In the genomic region with DNA sequence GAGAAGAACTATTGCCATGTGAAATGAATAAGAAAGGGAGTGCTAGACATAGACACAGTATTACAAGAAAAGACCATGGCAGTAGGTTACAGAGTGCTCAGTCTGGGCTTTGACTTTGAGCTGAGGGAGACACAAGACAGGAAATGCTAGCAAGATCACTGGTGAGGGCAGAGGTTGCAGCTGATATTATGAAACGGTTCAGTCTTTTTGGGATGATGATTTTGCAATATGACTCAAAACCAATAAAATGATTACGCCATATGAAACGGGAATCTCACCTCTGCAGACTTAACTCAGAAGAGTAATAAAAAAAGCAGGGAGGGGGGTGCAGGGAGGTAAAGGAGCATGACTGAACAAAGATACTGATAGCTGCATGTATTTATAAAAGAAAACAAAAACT, we compare ENCODE assay signal across 1 cellular context.
TF ChIP-seq lines count a peak whose summit lies in the region.

No MANE protein-coding gene starts in this region.

TF ChIP-seq in GM23338, 12 proteins besides CTCF, POLR2A, EP300 and RAD21 (continued from another document):
- TF ChIP-seq, protein P1, sequence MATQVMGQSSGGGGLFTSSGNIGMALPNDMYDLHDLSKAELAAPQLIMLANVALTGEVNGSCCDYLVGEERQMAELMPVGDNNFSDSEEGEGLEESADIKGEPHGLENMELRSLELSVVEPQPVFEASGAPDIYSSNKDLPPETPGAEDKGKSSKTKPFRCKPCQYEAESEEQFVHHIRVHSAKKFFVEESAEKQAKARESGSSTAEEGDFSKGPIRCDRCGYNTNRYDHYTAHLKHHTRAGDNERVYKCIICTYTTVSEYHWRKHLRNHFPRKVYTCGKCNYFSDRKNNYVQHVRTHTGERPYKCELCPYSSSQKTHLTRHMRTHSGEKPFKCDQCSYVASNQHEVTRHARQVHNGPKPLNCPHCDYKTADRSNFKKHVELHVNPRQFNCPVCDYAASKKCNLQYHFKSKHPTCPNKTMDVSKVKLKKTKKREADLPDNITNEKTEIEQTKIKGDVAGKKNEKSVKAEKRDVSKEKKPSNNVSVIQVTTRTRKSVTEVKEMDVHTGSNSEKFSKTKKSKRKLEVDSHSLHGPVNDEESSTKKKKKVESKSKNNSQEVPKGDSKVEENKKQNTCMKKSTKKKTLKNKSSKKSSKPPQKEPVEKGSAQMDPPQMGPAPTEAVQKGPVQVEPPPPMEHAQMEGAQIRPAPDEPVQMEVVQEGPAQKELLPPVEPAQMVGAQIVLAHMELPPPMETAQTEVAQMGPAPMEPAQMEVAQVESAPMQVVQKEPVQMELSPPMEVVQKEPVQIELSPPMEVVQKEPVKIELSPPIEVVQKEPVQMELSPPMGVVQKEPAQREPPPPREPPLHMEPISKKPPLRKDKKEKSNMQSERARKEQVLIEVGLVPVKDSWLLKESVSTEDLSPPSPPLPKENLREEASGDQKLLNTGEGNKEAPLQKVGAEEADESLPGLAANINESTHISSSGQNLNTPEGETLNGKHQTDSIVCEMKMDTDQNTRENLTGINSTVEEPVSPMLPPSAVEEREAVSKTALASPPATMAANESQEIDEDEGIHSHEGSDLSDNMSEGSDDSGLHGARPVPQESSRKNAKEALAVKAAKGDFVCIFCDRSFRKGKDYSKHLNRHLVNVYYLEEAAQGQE (IDR thresholded peaks at IDR 0.05; ENCODE audit: unreplicated experiment), result no peak
- TF ChIP-seq ZNF114 (CRISPR knock-in tag; IDR thresholded peaks at IDR 0.05), result no peak
- no peak for TF ChIP-seq ZNF331 (CRISPR knock-in tag; IDR thresholded peaks at IDR 0.05; ENCODE audit: low read depth)
- no peak for TF ChIP-seq EZH2phosphoT487 (IDR thresholded peaks at IDR 0.05; ENCODE audit: unreplicated experiment)
- TF ChIP-seq, protein P2, sequence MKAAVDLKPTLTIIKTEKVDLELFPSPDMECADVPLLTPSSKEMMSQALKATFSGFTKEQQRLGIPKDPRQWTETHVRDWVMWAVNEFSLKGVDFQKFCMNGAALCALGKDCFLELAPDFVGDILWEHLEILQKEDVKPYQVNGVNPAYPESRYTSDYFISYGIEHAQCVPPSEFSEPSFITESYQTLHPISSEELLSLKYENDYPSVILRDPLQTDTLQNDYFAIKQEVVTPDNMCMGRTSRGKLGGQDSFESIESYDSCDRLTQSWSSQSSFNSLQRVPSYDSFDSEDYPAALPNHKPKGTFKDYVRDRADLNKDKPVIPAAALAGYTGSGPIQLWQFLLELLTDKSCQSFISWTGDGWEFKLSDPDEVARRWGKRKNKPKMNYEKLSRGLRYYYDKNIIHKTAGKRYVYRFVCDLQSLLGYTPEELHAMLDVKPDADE (IDR thresholded peaks at IDR 0.05), result no peak
- no peak for TF ChIP-seq CREB1 (CRISPR knock-in tag; IDR thresholded peaks at IDR 0.05; ENCODE audit: low read depth)
